Comparison of ENCODE assay signal across 8 cellular contexts in the genomic region with DNA sequence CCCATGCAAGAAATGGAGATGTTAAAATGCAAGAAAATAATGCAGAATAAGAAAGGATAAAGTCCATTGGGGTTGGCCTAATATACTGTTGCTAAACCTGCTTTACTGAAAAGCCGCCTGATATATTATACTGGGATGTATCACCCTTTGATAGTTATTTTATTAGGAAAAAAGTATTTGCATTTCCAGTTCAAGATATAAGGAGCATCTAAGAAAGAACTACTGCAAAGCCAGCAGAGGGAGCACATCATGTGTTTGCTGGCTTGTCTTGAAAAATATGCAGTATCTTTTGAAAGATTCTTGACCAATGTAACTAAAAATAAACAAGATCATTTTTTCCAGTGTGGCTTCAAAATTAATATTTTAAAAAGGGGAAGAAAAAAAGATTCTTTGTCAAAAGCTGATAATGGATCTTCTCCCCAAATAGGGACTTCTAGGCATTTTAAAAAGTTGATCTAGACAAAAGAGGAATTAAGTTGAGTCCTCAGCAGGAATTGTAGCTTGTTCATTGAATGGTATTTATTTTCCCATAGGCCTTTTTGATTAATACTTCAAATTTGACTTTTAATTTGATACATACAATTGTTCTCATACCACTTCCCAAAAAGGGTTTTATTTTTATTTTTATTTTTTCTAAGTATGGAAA.
DNase-seq lines count a peak whose midpoint lies in the region; ATAC-seq and TF ChIP-seq lines count a peak whose summit lies in the region.

No MANE protein-coding gene starts in this region.

- 71% methylated on average over 1 of the region's 1 CpG for WGBS in SK-N-SH (ENCODE audit: low lambda C conversion rate)

- no peaks in the 10 kb centered on the region for H3K36me3 Mint-ChIP-seq in activated T-helper 2 cell treated with anti-CD3 and anti-CD28 coated beads, Interferon-gamma antibody, Interleukin-2, Interleukin-4, amounts not matched to agents 10 μg/mL and 5 μg/mL and 100 μg/mL, durations not matched to agents 14 hours and 24 hours and 36 hours (ENCODE audit: low read depth)

- CTCF ChIA-PET in SK-N-SH (lab: Yijun Ruan, JAX) = interaction anchor here (0.6 to 4.0 kb wide), 24 partner anchors 11 to 464 kb away, joined by 3 to 32 read pairs (median 4); no protein-coding TSS in a partner anchor

- H3K4me3 Mint-ChIP-seq in activated T-helper 2 cell treated with anti-CD3 and anti-CD28 coated beads, Interferon-gamma antibody, Interleukin-2, Interleukin-4, amounts not matched to agents 10 μg/mL and 5 μg/mL and 100 μg/mL, durations not matched to agents 14 hours and 24 hours and 36 hours (ENCODE audit: low read depth) = no peak overlapping the region

- peaks cover 4 to 7% of the 10 kb centered on the region in 2 experiments; a peak in 3 of 4 replicates for H3K4me1 ChIP-seq in SK-N-SH (ENCODE audit: control insufficient read depth in 1 of 2, insufficient read depth in 2 of 2, low read depth in 1 of 2, low read length in 1 of 2)

- ATAC-seq in GM21447 (IDR thresholded peaks at IDR 0.05; ENCODE audit: unreplicated experiment) = no peak

- H3K79me2 ChIP-seq in SK-N-SH (ENCODE audit: insufficient read depth) = peaks cover 83% of the 10 kb centered on the region

- H4K20me1 ChIP-seq in SK-N-SH (ENCODE audit: insufficient read depth) = peaks cover 62% of the 10 kb centered on the region

- H3K27me3 Mint-ChIP-seq in activated T-helper 2 cell treated with anti-CD3 and anti-CD28 coated beads, Interferon-gamma antibody, Interleukin-2, Interleukin-4, amounts not matched to agents 10 μg/mL and 5 μg/mL and 100 μg/mL, durations not matched to agents 14 hours and 24 hours and 36 hours (ENCODE audit: low read depth) = no peaks in the 10 kb centered on the region

- peaks cover 0 to 10% of the 10 kb centered on the region in 2 experiments for H3K36me3 ChIP-seq in SK-N-SH (replicated peaks in 1 of 2; ENCODE audit: control insufficient read depth in 1 of 2, insufficient read depth in 2 of 2, low read length in 1 of 2)

- H3K9me3 ChIP-seq in SK-N-SH = no peaks in the 10 kb centered on the region

- no peak overlapping the region for H3K4me2 ChIP-seq in SK-N-SH

- TF ChIP-seq RAD21 in SK-N-SH (IDR thresholded peaks at IDR 0.05; ENCODE audit: low read length) = peak; percentile 63

- no peak overlapping the region for H3K4me3 ChIP-seq in GM12875 (ENCODE audit: low read depth, low read length)
- no peak overlapping the region; a peak in 1 of 4 replicates for H3K4me3 ChIP-seq in SK-N-SH (ENCODE audit: low read depth in 2 of 2, low read length in 1 of 2)

- intact Hi-C loops in activated T-helper 2 cell treated with anti-CD3 and anti-CD28 coated beads, Interferon-gamma antibody, Interleukin-2, Interleukin-4, amounts not matched to agents 10 μg/mL and 5 μg/mL and 100 μg/mL, durations not matched to agents 14 hours and 24 hours and 36 hours (cut with micrococcal nuclease) = loop anchor here (5.0 kb wide), 1 partner anchor 458 kb away; no protein-coding TSS in a partner anchor

- no peak overlapping the region for H2AFZ ChIP-seq in SK-N-SH (ENCODE audit: low read depth)

- H3K27me3 ChIP-seq in SK-N-SH (ENCODE audit: insufficient read depth) = no peaks in the 10 kb centered on the region

- peaks cover 12% of the 10 kb centered on the region for H3F3A ChIP-seq in SK-N-SH (replicated peaks; ENCODE audit: insufficient read depth)

- no peaks in the 10 kb centered on the region for H3K9me3 Mint-ChIP-seq in activated T-helper 2 cell treated with anti-CD3 and anti-CD28 coated beads, Interferon-gamma antibody, Interleukin-2, Interleukin-4, amounts not matched to agents 10 μg/mL and 5 μg/mL and 100 μg/mL, durations not matched to agents 14 hours and 24 hours and 36 hours

- H3K9ac ChIP-seq in SK-N-SH = no peak overlapping the region

- H3K4me1 Mint-ChIP-seq in activated T-helper 2 cell treated with anti-CD3 and anti-CD28 coated beads, Interferon-gamma antibody, Interleukin-2, Interleukin-4, amounts not matched to agents 10 μg/mL and 5 μg/mL and 100 μg/mL, durations not matched to agents 14 hours and 24 hours and 36 hours (ENCODE audit: low read depth) = peaks cover 21% of the 10 kb centered on the region

- TF ChIP-seq EP300 in SK-N-SH (IDR thresholded peaks at IDR 0.05; ENCODE audit: borderline replicate concordance in 1 of 2, low read depth in 1 of 2, low read length in 1 of 2) = no peak

- POLR2A ChIA-PET in SK-N-SH (lab: Yijun Ruan, JAX) = no interaction called here

- peak; percentile 40; the same call in 1 of the 2 replicates for TF ChIP-seq CTCF in GM12875 (IDR thresholded peaks at IDR 0.05; ENCODE audit: borderline replicate concordance, insufficient read depth, low read depth, low read length)
- TF ChIP-seq CTCF in SK-N-SH (IDR thresholded peaks at IDR 0.05) = peak; percentile 76

- H3K9me2 ChIP-seq in SK-N-SH = no peaks in the 10 kb centered on the region

- peak overlapping the region in 1 of 2 experiments; percentile 16; a peak in 2 of 4 replicates for H3K27ac ChIP-seq in SK-N-SH (ENCODE audit: low read depth in 2 of 2, low read length in 1 of 2)

- H3K27ac Mint-ChIP-seq in activated T-helper 2 cell treated with anti-CD3 and anti-CD28 coated beads, Interferon-gamma antibody, Interleukin-2, Interleukin-4, amounts not matched to agents 10 μg/mL and 5 μg/mL and 100 μg/mL, durations not matched to agents 14 hours and 24 hours and 36 hours = no peak overlapping the region

- DNase-seq in A172 (ENCODE audit: low spot score) (peak; percentile 18), SK-N-SH (no peak), inferior parietal cortex (ENCODE audit: extremely low spot score) (peak; percentile 42), T1000 (lab: John Stamatoyannopoulos, UW) (no peak), middle frontal gyrus (ENCODE audit: extremely low spot score, low spot score) (no peak)
- DNase-seq in activated T-helper 2 cell treated with anti-CD3 and anti-CD28 coated beads, Interferon-gamma antibody, Interleukin-2, Interleukin-4, amounts not matched to agents 10 μg/mL and 5 μg/mL and 100 μg/mL, durations not matched to agents 14 hours and 24 hours and 36 hours (ENCODE audit: low spot score) = no peak

TF ChIP-seq in SK-N-SH, 30 proteins besides CTCF, POLR2A, EP300 and RAD21:
- TF ChIP-seq SMC3 (IDR thresholded peaks at IDR 0.05; ENCODE audit: low read depth, low read length) = peak; percentile 57
- TF ChIP-seq GATA2 (CRISPR knock-in tag; IDR thresholded peaks at IDR 0.05) = no peak

Comparison
In these comparisons a context has a peak if more than half of its experiments do, and no peak if none do; other contexts are left out.
1. DNase-seq: peak in A172 (single experiment) and inferior parietal cortex (single experiment); none in SK-N-SH (single experiment), T1000 (single experiment), middle frontal gyrus (single experiment) and activated T-helper 2 cell treated with anti-CD3 and anti-CD28 coated beads, Interferon-gamma antibody, Interleukin-2, Interleukin-4, amounts not matched to agents 10 μg/mL and 5 μg/mL and 100 μg/mL, durations not matched to agents 14 hours and 24 hours and 36 hours (single experiment).